ENCODE assay signal across 1 cellular context in genomic region chr7:32957326-32958045, GRCh38.
TF ChIP-seq lines count a peak whose summit lies in the region.

Gene FKBP9, plus strand, starts transcription at chr7:32957440. Its CDS starts 134 bp downstream, at chr7:32957574.

TF ChIP-seq in K562, 482 proteins besides CTCF, POLR2A, EP300 and RAD21 (continued from another document and continues in another):
- TF ChIP-seq ZBTB40 (IDR thresholded peaks at IDR 0.05) (0 out of 2 replicates have a peak, but pooled peaks have one; percentile 25), ZBTB40 (CRISPR knock-in tag; IDR thresholded peaks at IDR 0.05) (no peak), BACH1 (tag; IDR thresholded peaks at IDR 0.05) (no peak), CBFA2T3 (IDR thresholded peaks at IDR 0.05) (no peak), SIX5 (IDR thresholded peaks at IDR 0.05; ENCODE audit: borderline replicate concordance in 1 of 2, insufficient read depth in 1 of 2, low read depth in 1 of 2, low read length in 2 of 2) (no peak), ZNF24 (IDR thresholded peaks at IDR 0.05) (peak; percentile 32; the same call in 1 of the 2 replicates), NFIX (CRISPR knock-in tag; IDR thresholded peaks at IDR 0.05; ENCODE audit: low read depth) (no peak), MXD1 (CRISPR knock-in tag; IDR thresholded peaks at IDR 0.05; ENCODE audit: borderline replicate concordance, poor library complexity, severe bottlenecking) (no peak), ESRRA (IDR thresholded peaks at IDR 0.05; ENCODE audit: borderline replicate concordance, low read depth) (no peak), REST (CRISPR knock-in tag; IDR thresholded peaks at IDR 0.05; ENCODE audit: low read depth) (peak; percentile 76; the same call in 1 of the 2 replicates), MTA3 (IDR thresholded peaks at IDR 0.05; ENCODE audit: borderline replicate concordance) (peak; percentile 89; the same call in 1 of the 2 replicates), GTF2E2 (tag; IDR thresholded peaks at IDR 0.05) (peak; percentile 58), ZNF274 (IDR thresholded peaks at IDR 0.05; ENCODE audit: borderline replicate concordance, low read depth, low read length) (no peak), NBN (IDR thresholded peaks at IDR 0.05; ENCODE audit: low read depth) (no peak), E2F8 (IDR thresholded peaks at IDR 0.05; ENCODE audit: low read depth, partially characterized antibody) (no peak), ADNP (tag; IDR thresholded peaks at IDR 0.05) (no peak), NRF1 (conservative IDR thresholded peaks at IDR 0.05 in 1 of 2, IDR thresholded peaks at IDR 0.05 in 1 of 2) (peak; percentile 73 to 78), CBX5 (IDR thresholded peaks at IDR 0.05; ENCODE audit: borderline replicate concordance, low read depth) (no peak), ARID3B (CRISPR knock-in tag; IDR thresholded peaks at IDR 0.05; ENCODE audit: borderline replicate concordance) (peak; percentile 82; the same call in 1 of the 2 replicates), RBM17 (IDR thresholded peaks at IDR 0.05; ENCODE audit: borderline replicate concordance, low read depth, low read length) (no peak), SUPT5H (IDR thresholded peaks at IDR 0.05) (peak; percentile 57), KHSRP (IDR thresholded peaks at IDR 0.05) (no peak), POLR2AphosphoS2 (IDR thresholded peaks at IDR 0.05; ENCODE audit: low read length) (no peak), ZNF316 (IDR thresholded peaks at IDR 0.05) (no peak), HDAC8 (tag; IDR thresholded peaks at IDR 0.05) (no peak), CREB1 (IDR thresholded peaks at IDR 0.05) (no peak; the same call in 1 of the 2 replicates), CREB1 (CRISPR knock-in tag; IDR thresholded peaks at IDR 0.05) (0 out of 2 replicates have a peak, but pooled peaks have one; percentile 19), SRSF1 (IDR thresholded peaks at IDR 0.05; ENCODE audit: low read depth, low read length) (no peak), SP2 (IDR thresholded peaks at IDR 0.05; ENCODE audit: extremely low read depth, low read depth, low read length, poor library complexity, severe bottlenecking) (no peak), DACH1 (IDR thresholded peaks at IDR 0.05; ENCODE audit: partially characterized antibody) (no peak), HDAC6 (IDR thresholded peaks at IDR 0.05; ENCODE audit: low read depth, low read length) (no peak; the same call in 1 of the 2 replicates), MIER1 (IDR thresholded peaks at IDR 0.05; ENCODE audit: low read depth) (no peak), ZNF75A (CRISPR knock-in tag; IDR thresholded peaks at IDR 0.05) (no peak), ZNF644 (tag; IDR thresholded peaks at IDR 0.05; ENCODE audit: low read depth) (no peak), ATF2 (CRISPR knock-in tag; IDR thresholded peaks at IDR 0.05) (0 out of 2 replicates have a peak, but pooled peaks have one; percentile 48), HMBOX1 (IDR thresholded peaks at IDR 0.05) (no peak), CTCFL (IDR thresholded peaks at IDR 0.05; ENCODE audit: borderline replicate concordance, insufficient read depth, low read depth, low read length, poor library complexity, severe bottlenecking) (no peak)
